Comparison of ENCODE assay signal across 21 cellular contexts in genomic region chr4:42473071-42473684, GRCh38.
"Had no signal": no experiment of that assay in that cellular context is flagged by ENCODE, and none has a peak within 500 bp of the region (broad histone marks: within the 10 kb centered on the region; RNA-seq: fewer than 3 reads in every experiment).

No MANE protein-coding gene starts in this region.

- H3K36me3 ChIP-seq: heart left ventricle, neural progenitor cell, ovary, right atrium auricular region, sigmoid colon, stomach, vagina had no signal

- H3K27me3 ChIP-seq: heart left ventricle, neural progenitor cell, ovary, right atrium auricular region, sigmoid colon, stomach, vagina had no signal

- H3K4me1 ChIP-seq: heart left ventricle, neural progenitor cell, right atrium auricular region, sigmoid colon, stomach, vagina had no signal

- H3K4me3 ChIP-seq: heart left ventricle, mucosa of descending colon, neural progenitor cell, ovary, right atrium auricular region, sigmoid colon, skin epidermis, stomach, vagina had no signal

- DNase-seq: effector memory CD4-positive, alpha-beta T cell; heart left ventricle; hypothalamus; kidney glomerular epithelial cell; mucosa of descending colon; natural killer cell; nucleus accumbens; ovary; sigmoid colon; stimulated activated CD4-positive, alpha-beta T cell treated with anti-CD3 and anti-CD28 coated beads, Interleukin-12 subunit alpha, Interleukin-12 subunit beta, amount 100 ng/mL, for 4 hours; stimulated activated naive CD4-positive, alpha-beta T cell; stomach; substantia nigra had no signal

- H3K27ac ChIP-seq: heart left ventricle, neural progenitor cell, ovary, right atrium auricular region, sigmoid colon, skin epidermis, stomach, vagina had no signal

- FAIRE-seq: endometrium, frontal cortex, islet of Langerhans had no signal

- ATAC-seq: esophagus mucosa, heart left ventricle, mucosa of descending colon, natural killer cell had no signal

- H3K9me3 ChIP-seq: heart left ventricle, mucosa of descending colon, ovary, right atrium auricular region, sigmoid colon, stomach, vagina had no signal
